Comparison of ENCODE assay signal across 8 cellular contexts in the genomic region with DNA sequence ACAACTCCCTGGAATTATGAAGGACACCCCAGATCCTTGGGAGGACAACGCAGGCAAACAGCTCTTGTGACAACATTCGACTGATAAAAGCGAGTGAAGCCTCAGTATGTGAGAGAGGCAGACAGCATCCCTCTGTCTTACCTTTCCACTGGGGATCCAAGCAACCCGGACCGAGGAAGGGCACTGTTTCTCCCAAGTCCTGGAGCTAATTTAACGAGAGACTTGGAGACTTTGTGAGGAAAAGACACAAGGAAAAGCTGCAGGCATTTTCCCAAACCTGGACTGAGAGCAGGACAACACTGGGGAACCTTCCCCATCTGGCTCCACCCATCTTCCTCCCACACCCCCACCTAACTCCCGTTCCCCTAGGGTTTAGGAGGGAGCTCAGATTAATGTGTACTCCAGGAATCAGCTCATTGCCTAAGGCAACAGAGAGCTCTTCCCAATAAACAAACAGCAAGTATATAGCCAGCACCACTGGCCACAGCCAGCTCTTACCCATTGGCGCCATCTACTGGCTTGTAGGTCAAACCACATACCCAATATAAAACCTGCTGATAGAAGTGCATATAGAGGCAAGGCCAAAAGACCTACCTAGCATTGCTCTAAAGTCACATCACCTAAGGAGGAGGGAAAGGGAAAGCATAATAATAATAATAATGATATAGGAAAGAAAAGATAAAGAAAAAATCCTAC.
DNase-seq lines count a peak whose midpoint lies in the region; ATAC-seq and TF ChIP-seq lines count a peak whose summit lies in the region.
"Not testable (repeated sequence)": the region's sequence is repeated elsewhere in the genome, so short reads cannot be mapped to it uniquely, and the experiment has no call there.

No MANE protein-coding gene starts in this region.

- DNase-seq in DMS153 (lab: John Stamatoyannopoulos, UW) (peak; percentile 66), HT-29 (ENCODE audit: low spot score) (peak; percentile 86), NCI-H774 (lab: John Stamatoyannopoulos, UW) (peak; percentile 23), lower lobe of right lung (peak; percentile 59)
- peak; percentile 15 to 23 for DNase-seq in activated CD4-positive, alpha-beta T cell treated with anti-CD3 and anti-CD28 coated beads, Interleukin-2, amount 50 U/mL, for 48 hours
- peak; percentile 29 for DNase-seq in effector CD4-positive, alpha-beta T cell
- DNase-seq in stimulated activated CD4-positive, alpha-beta T cell treated with anti-CD3 and anti-CD28 coated beads, TNF-alpha, amount 100 ng/mL, for 4 hours (ENCODE audit: low read depth in 3 of 3), result peak in 2 of 3 experiments; percentile 1 to 2

- TF ChIP-seq CTCF in lower lobe of right lung (IDR thresholded peaks at IDR 0.05), result peak; percentile 65

- not testable (repeated sequence) for H3K27ac ChIP-seq in lower lobe of right lung

- H3K4me3 ChIP-seq in lower lobe of right lung, result not testable (repeated sequence)

- not testable (repeated sequence) for H3K27me3 ChIP-seq in lower lobe of right lung (ENCODE audit: low read depth)

- not testable (repeated sequence) for H3K4me1 ChIP-seq in lower lobe of right lung

- not testable (repeated sequence) for H3K36me3 ChIP-seq in lower lobe of right lung

- H3K9me3 ChIP-seq in lower lobe of right lung, result not testable (repeated sequence)

- ATAC-seq in GM21515 (IDR thresholded peaks at IDR 0.05; ENCODE audit: unreplicated experiment), result peak; percentile 71
- ATAC-seq in lower lobe of right lung, result peak; percentile 90 to 91

- intact Hi-C loops in lower lobe of right lung (cut with DNase I), result not testable (repeated sequence)

Comparison
In these comparisons a context has a peak if more than half of its experiments do, and no peak if none do; other contexts are left out.
1. DNase-seq: peak in every context shown above with its lines; median percentile 86 in HT-29; 66 in DMS153; 59 in lower lobe of right lung; 29 in effector CD4-positive, alpha-beta T cell; 23 in NCI-H774; 19 in activated CD4-positive, alpha-beta T cell treated with anti-CD3 and anti-CD28 coated beads, Interleukin-2, amount 50 U/mL, for 48 hours; 2 in stimulated activated CD4-positive, alpha-beta T cell treated with anti-CD3 and anti-CD28 coated beads, TNF-alpha, amount 100 ng/mL, for 4 hours.